ENCODE assay signal across 1 cellular context in the genomic region with DNA sequence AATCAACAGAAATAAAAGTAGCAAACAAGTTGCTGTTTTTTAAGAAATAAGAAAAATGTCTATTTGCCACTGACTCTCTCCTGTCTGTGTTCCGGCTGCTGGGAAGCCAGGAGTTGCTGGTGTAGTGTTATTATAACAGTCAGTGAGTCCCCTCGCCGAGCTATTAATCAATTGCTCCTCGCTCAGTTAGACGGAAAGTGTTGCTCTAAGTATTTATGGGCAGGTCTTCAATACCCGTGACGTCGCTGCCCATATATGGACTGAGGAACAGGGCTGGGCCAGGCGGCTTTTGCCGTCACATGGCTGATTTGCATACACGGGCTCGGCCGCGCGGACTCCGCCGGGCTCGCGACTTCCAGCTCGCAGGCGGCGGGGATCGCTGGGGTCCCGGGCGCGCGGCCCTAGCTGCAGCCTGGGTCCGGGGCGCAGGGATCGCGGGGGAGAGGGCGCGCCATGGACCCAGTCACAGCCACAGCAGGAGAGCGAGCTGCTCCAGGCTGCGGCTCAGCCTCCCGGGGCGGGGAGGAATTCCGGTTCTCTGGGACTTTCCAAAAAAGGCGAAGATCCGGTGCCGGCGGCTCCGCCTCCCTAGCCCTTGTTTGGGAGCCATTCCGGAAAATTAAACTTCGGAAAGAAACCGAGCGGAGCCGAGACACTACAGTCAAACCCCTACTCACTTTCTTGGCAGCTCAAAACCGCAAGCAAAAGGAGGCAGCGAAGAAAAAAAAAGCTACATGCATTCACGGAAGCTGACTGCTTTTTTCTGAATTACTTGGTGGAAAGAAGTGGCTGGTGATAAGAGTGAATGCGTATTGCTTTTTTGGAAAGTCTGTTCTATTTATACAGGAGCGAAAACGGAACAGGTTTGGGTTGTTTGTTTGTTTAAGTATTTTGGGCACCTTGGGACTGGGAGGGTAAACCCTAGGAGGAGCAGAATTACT.
TF ChIP-seq lines count a peak whose summit lies in the region.

A gene (minus strand): TSS at position 188 of the 941 bp plus-strand sequence. CDS start 337 bp downstream, outside the sequence.

TF ChIP-seq in K562, 482 proteins besides CTCF, POLR2A, EP300 and RAD21 (continued from another document and continues in another):
- no peak for TF ChIP-seq MCM2 (IDR thresholded peaks at IDR 0.05; ENCODE audit: low read depth)
- TF ChIP-seq RBM17 (IDR thresholded peaks at IDR 0.05; ENCODE audit: borderline replicate concordance, low read depth, low read length) = no peak
- peak; percentile 28 for TF ChIP-seq TBP (optimal IDR thresholded peaks at IDR 0.05; ENCODE audit: low read depth, low read length)
- no peak for TF ChIP-seq SOX6 (IDR thresholded peaks at IDR 0.05)
- TF ChIP-seq, protein P1, sequence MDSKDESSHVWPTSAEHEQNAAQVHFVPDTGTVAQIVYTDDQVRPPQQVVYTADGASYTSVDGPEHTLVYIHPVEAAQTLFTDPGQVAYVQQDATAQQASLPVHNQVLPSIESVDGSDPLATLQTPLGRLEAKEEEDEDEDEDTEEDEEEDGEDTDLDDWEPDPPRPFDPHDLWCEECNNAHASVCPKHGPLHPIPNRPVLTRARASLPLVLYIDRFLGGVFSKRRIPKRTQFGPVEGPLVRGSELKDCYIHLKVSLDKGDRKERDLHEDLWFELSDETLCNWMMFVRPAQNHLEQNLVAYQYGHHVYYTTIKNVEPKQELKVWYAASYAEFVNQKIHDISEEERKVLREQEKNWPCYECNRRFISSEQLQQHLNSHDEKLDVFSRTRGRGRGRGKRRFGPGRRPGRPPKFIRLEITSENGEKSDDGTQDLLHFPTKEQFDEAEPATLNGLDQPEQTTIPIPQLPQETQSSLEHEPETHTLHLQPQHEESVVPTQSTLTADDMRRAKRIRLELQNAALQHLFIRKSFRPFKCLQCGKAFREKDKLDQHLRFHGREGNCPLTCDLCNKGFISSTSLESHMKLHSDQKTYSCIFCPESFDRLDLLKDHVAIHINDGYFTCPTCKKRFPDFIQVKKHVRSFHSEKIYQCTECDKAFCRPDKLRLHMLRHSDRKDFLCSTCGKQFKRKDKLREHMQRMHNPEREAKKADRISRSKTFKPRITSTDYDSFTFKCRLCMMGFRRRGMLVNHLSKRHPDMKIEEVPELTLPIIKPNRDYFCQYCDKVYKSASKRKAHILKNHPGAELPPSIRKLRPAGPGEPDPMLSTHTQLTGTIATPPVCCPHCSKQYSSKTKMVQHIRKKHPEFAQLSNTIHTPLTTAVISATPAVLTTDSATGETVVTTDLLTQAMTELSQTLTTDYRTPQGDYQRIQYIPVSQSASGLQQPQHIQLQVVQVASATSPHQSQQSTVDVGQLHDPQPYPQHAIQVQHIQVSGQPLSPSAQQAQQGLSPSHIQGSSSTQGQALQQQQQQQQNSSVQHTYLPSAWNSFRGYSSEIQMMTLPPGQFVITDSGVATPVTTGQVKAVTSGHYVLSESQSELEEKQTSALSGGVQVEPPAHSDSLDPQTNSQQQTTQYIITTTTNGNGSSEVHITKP (IDR thresholded peaks at IDR 0.05; ENCODE audit: partially characterized antibody) = no peak
- TF ChIP-seq SRSF3 (IDR thresholded peaks at IDR 0.05; ENCODE audit: insufficient read depth, low read length) = no peak
- no peak for TF ChIP-seq ZNF41 (CRISPR knock-in tag; conservative IDR thresholded peaks at IDR 0.05)
- TF ChIP-seq HEY1 (CRISPR knock-in tag; IDR thresholded peaks at IDR 0.05; ENCODE audit: borderline replicate concordance) = 0 out of 2 replicates have a peak, but pooled peaks have one; percentile 25
- no peak for TF ChIP-seq POLR2AphosphoS5 (IDR thresholded peaks at IDR 0.05; ENCODE audit: control insufficient read depth, insufficient read depth, low read depth, low read length)
- no peak for TF ChIP-seq MYNN (IDR thresholded peaks at IDR 0.05)
- TF ChIP-seq MYNN (CRISPR knock-in tag; IDR thresholded peaks at IDR 0.05) = no peak
- TF ChIP-seq HDAC1 (IDR thresholded peaks at IDR 0.05) = peak in 1 of 2 experiments; percentile 46; a peak in 1 of 4 replicates
- TF ChIP-seq, protein P2, sequence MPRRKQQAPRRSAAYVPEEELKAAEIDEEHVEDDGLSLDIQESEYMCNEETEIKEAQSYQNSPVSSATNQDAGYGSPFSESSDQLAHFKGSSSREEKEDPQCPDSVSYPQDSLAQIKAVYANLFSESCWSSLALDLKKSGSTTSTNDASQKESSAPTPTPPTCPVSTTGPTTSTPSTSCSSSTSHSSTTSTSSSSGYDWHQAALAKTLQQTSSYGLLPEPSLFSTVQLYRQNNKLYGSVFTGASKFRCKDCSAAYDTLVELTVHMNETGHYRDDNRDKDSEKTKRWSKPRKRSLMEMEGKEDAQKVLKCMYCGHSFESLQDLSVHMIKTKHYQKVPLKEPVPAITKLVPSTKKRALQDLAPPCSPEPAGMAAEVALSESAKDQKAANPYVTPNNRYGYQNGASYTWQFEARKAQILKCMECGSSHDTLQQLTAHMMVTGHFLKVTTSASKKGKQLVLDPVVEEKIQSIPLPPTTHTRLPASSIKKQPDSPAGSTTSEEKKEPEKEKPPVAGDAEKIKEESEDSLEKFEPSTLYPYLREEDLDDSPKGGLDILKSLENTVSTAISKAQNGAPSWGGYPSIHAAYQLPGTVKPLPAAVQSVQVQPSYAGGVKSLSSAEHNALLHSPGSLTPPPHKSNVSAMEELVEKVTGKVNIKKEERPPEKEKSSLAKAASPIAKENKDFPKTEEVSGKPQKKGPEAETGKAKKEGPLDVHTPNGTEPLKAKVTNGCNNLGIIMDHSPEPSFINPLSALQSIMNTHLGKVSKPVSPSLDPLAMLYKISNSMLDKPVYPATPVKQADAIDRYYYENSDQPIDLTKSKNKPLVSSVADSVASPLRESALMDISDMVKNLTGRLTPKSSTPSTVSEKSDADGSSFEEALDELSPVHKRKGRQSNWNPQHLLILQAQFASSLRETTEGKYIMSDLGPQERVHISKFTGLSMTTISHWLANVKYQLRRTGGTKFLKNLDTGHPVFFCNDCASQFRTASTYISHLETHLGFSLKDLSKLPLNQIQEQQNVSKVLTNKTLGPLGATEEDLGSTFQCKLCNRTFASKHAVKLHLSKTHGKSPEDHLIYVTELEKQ (CRISPR knock-in tag; IDR thresholded peaks at IDR 0.05) = no peak
- no peak for TF ChIP-seq ZSCAN29 (IDR thresholded peaks at IDR 0.05)
- TF ChIP-seq, protein P3, sequence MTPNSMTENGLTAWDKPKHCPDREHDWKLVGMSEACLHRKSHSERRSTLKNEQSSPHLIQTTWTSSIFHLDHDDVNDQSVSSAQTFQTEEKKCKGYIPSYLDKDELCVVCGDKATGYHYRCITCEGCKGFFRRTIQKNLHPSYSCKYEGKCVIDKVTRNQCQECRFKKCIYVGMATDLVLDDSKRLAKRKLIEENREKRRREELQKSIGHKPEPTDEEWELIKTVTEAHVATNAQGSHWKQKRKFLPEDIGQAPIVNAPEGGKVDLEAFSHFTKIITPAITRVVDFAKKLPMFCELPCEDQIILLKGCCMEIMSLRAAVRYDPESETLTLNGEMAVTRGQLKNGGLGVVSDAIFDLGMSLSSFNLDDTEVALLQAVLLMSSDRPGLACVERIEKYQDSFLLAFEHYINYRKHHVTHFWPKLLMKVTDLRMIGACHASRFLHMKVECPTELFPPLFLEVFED (CRISPR knock-in tag; conservative IDR thresholded peaks at IDR 0.05) = no peak
- no peak for TF ChIP-seq KAT8 (IDR thresholded peaks at IDR 0.05; ENCODE audit: low read depth)
- TF ChIP-seq RUNX1 (IDR thresholded peaks at IDR 0.05; ENCODE audit: low read depth) = no peak
- TF ChIP-seq BRD9 (IDR thresholded peaks at IDR 0.05; ENCODE audit: low read depth, partially characterized antibody) = no peak
- no peak for TF ChIP-seq GTF2E2 (tag; IDR thresholded peaks at IDR 0.05)
- TF ChIP-seq, protein P4, sequence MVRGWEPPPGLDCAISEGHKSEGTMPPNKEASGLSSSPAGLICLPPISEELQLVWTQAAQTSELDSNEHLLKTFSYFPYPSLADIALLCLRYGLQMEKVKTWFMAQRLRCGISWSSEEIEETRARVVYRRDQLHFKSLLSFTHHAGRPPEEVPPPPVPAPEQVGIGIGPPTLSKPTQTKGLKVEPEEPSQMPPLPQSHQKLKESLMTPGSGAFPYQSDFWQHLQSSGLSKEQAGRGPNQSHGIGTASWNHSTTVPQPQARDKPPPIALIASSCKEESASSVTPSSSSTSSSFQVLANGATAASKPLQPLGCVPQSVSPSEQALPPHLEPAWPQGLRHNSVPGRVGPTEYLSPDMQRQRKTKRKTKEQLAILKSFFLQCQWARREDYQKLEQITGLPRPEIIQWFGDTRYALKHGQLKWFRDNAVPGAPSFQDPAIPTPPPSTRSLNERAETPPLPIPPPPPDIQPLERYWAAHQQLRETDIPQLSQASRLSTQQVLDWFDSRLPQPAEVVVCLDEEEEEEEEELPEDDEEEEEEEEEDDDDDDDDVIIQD (CRISPR knock-in tag; IDR thresholded peaks at IDR 0.05) = no peak
- TF ChIP-seq SRSF7 (optimal IDR thresholded peaks at IDR 0.05; ENCODE audit: low read depth, low read length) = no peak
- TF ChIP-seq, protein P5, sequence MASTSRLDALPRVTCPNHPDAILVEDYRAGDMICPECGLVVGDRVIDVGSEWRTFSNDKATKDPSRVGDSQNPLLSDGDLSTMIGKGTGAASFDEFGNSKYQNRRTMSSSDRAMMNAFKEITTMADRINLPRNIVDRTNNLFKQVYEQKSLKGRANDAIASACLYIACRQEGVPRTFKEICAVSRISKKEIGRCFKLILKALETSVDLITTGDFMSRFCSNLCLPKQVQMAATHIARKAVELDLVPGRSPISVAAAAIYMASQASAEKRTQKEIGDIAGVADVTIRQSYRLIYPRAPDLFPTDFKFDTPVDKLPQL (IDR thresholded peaks at IDR 0.05; ENCODE audit: extremely low read depth, insufficient read length) = no peak
- TF ChIP-seq RAD51 (IDR thresholded peaks at IDR 0.05; ENCODE audit: borderline replicate concordance, low read depth) = peak; percentile 63; the same call in 1 of the 2 replicates
- no peak for TF ChIP-seq ZEB2 (IDR thresholded peaks at IDR 0.05)
- TF ChIP-seq SMARCC2 (IDR thresholded peaks at IDR 0.05; ENCODE audit: low read depth) = no peak
- no peak for TF ChIP-seq HNRNPUL1 (IDR thresholded peaks at IDR 0.05; ENCODE audit: low read length)
- no peak for TF ChIP-seq ZNF165 (CRISPR knock-in tag; IDR thresholded peaks at IDR 0.05; ENCODE audit: borderline replicate concordance)
- TF ChIP-seq ZNF217 (CRISPR knock-in tag; IDR thresholded peaks at IDR 0.05) = no peak
- TF ChIP-seq CBX3 (IDR thresholded peaks at IDR 0.05; ENCODE audit: borderline replicate concordance in 1 of 2, low read length in 2 of 2) = peak in 1 of 2 experiments; percentile 71; a peak in 1 of 3 replicates
- TF ChIP-seq HNRNPK (IDR thresholded peaks at IDR 0.05; ENCODE audit: low read depth, low read length, poor library complexity, severe bottlenecking) = no peak
- TF ChIP-seq NFE2L1 (tag; IDR thresholded peaks at IDR 0.05; ENCODE audit: borderline replicate concordance, low read depth) = no peak
- no peak for TF ChIP-seq ZNF143 (CRISPR knock-in tag; IDR thresholded peaks at IDR 0.05)
- TF ChIP-seq, protein P6, sequence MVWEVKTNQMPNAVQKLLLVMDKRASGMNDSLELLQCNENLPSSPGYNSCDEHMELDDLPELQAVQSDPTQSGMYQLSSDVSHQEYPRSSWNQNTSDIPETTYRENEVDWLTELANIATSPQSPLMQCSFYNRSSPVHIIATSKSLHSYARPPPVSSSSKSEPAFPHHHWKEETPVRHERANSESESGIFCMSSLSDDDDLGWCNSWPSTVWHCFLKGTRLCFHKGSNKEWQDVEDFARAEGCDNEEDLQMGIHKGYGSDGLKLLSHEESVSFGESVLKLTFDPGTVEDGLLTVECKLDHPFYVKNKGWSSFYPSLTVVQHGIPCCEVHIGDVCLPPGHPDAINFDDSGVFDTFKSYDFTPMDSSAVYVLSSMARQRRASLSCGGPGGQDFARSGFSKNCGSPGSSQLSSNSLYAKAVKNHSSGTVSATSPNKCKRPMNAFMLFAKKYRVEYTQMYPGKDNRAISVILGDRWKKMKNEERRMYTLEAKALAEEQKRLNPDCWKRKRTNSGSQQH (CRISPR knock-in tag; IDR thresholded peaks at IDR 0.05) = no peak
- no peak for TF ChIP-seq RFX1 (IDR thresholded peaks at IDR 0.05)
- TF ChIP-seq GATAD2B (IDR thresholded peaks at IDR 0.05; ENCODE audit: borderline replicate concordance) = no peak
- TF ChIP-seq MXI1 (IDR thresholded peaks at IDR 0.05; ENCODE audit: low read depth, low read length) = no peak
- 0 out of 2 replicates have a peak, but pooled peaks have one; percentile 8 for TF ChIP-seq HDAC2 (IDR thresholded peaks at IDR 0.05)
- TF ChIP-seq, protein P7, sequence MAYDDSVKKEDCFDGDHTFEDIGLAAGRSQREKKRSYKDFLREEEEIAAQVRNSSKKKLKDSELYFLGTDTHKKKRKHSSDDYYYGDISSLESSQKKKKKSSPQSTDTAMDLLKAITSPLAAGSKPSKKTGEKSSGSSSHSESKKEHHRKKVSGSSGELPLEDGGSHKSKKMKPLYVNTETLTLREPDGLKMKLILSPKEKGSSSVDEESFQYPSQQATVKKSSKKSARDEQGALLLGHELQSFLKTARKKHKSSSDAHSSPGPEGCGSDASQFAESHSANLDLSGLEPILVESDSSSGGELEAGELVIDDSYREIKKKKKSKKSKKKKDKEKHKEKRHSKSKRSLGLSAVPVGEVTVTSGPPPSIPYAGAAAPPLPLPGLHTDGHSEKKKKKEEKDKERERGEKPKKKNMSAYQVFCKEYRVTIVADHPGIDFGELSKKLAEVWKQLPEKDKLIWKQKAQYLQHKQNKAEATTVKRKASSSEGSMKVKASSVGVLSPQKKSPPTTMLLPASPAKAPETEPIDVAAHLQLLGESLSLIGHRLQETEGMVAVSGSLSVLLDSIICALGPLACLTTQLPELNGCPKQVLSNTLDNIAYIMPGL (CRISPR knock-in tag; IDR thresholded peaks at IDR 0.05) = no peak
- no peak for TF ChIP-seq HLTF (IDR thresholded peaks at IDR 0.05)
- TF ChIP-seq TAF7 (tag; IDR thresholded peaks at IDR 0.05) = no peak
- no peak for TF ChIP-seq FOXM1 (IDR thresholded peaks at IDR 0.05; ENCODE audit: low read depth)
- TF ChIP-seq FOXM1 (CRISPR knock-in tag; IDR thresholded peaks at IDR 0.05; ENCODE audit: low read depth) = no peak
- TF ChIP-seq, protein P8, sequence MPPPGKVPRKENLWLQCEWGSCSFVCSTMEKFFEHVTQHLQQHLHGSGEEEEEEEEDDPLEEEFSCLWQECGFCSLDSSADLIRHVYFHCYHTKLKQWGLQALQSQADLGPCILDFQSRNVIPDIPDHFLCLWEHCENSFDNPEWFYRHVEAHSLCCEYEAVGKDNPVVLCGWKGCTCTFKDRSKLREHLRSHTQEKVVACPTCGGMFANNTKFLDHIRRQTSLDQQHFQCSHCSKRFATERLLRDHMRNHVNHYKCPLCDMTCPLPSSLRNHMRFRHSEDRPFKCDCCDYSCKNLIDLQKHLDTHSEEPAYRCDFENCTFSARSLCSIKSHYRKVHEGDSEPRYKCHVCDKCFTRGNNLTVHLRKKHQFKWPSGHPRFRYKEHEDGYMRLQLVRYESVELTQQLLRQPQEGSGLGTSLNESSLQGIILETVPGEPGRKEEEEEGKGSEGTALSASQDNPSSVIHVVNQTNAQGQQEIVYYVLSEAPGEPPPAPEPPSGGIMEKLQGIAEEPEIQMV (tag; conservative IDR thresholded peaks at IDR 0.05; ENCODE audit: low read depth) = no peak
- no peak for TF ChIP-seq SAFB (IDR thresholded peaks at IDR 0.05; ENCODE audit: borderline replicate concordance, low read depth, low read length)
- TF ChIP-seq HCFC1 (IDR thresholded peaks at IDR 0.05; ENCODE audit: low read depth, low read length) = no peak
